ENCODE assay signal across 25 cellular contexts in genomic region chr9:95644377-95644776, GRCh38.
DNase-seq lines count a peak whose midpoint lies in the region; ATAC-seq, FAIRE-seq and TF ChIP-seq lines count a peak whose summit lies in the region.
"Had no signal": no experiment of that assay in that cellular context is flagged by ENCODE, and none has a peak within 500 bp of the region (broad histone marks: within the 10 kb centered on the region; RNA-seq: fewer than 3 reads in every experiment).

No MANE protein-coding gene starts in this region.

- H3K4me1 ChIP-seq in right cardiac atrium (ENCODE audit: control insufficient read depth, insufficient read depth, low read length) (peaks cover 2% of the 10 kb centered on the region), small intestine (ENCODE audit: control insufficient read depth in 2 of 2, insufficient read depth in 1 of 2, low read depth in 1 of 2, low read length in 1 of 2) (no peaks in the 10 kb centered on the region)
- H3K4me1 ChIP-seq: pancreas, right lobe of liver had no signal

- ATAC-seq in right cardiac atrium = peak; percentile 86 to 91
- no peak for ATAC-seq in HG03045 (IDR thresholded peaks at IDR 0.05; ENCODE audit: unreplicated experiment)
- ATAC-seq in HG02642 (IDR thresholded peaks at IDR 0.05; ENCODE audit: poor library complexity, unreplicated experiment) = no peak
- ATAC-seq: effector memory CD8-positive, alpha-beta T cell; left lobe of liver; natural killer cell; pancreas; right lobe of liver had no signal

- WGBS in right cardiac atrium = 19% methylated on average over 2 of the region's 2 CpGs
- 34 to 48% (median 37%) methylated on average over 2 of the region's 2 CpGs for WGBS in small intestine, 3 donors

- H3K9me3 ChIP-seq in right cardiac atrium (ENCODE audit: control insufficient read depth, low read length) (no peaks in the 10 kb centered on the region), small intestine (ENCODE audit: control insufficient read depth, low read depth) (no peaks in the 10 kb centered on the region)
- H3K9me3 ChIP-seq: esophagus muscularis mucosa, pancreas, right lobe of liver had no signal

- intact Hi-C loops in right cardiac atrium (cut with DNase I) = no loop called here

- no peaks in the 10 kb centered on the region for H3K36me3 ChIP-seq in small intestine (ENCODE audit: control insufficient read depth in 2 of 2, insufficient read depth in 2 of 2, low read length in 2 of 2)
- H3K36me3 ChIP-seq: esophagus muscularis mucosa, pancreas, right lobe of liver had no signal

- TF ChIP-seq CTCF in choroid plexus epithelial cell (conservative IDR thresholded peaks at IDR 0.05; ENCODE audit: low read depth, low read length) = no peak

- FAIRE-seq in small intestine (lab: Jason Lieb, UNC) = no peak
- FAIRE-seq: pancreas had no signal

- H3K4me3 ChIP-seq in choroid plexus epithelial cell (ENCODE audit: low read depth, low read length) = no peak overlapping the region
- H3K4me3 ChIP-seq in right cardiac atrium (ENCODE audit: low read length) = no peak overlapping the region
- H3K4me3 ChIP-seq in small intestine (ENCODE audit: low read depth in 1 of 2, low read length in 2 of 2) = no peak overlapping the region
- H3K4me3 ChIP-seq: esophagus muscularis mucosa, pancreas, right lobe of liver, SK-N-MC had no signal

- H3K27me3 ChIP-seq in right cardiac atrium (ENCODE audit: control insufficient read depth, insufficient read depth) = no peaks in the 10 kb centered on the region
- no peaks in the 10 kb centered on the region for H3K27me3 ChIP-seq in small intestine (ENCODE audit: control insufficient read depth in 2 of 2, insufficient read depth in 2 of 2, low read length in 2 of 2)
- H3K27me3 ChIP-seq: esophagus muscularis mucosa, pancreas, right lobe of liver had no signal

- DNase-seq in Caki2 (ENCODE audit: low read depth) (peak; percentile 8), M059J (ENCODE audit: low read depth) (peak; percentile 89), choroid plexus epithelial cell (ENCODE audit: low read depth) (peak; percentile 3), right cardiac atrium (no peak), small intestine (no peak)
- DNase-seq: activated CD4-positive, alpha-beta T cell treated with anti-CD3 and anti-CD28 coated beads, Interleukin-2, amount 10 ng/mL, durations not matched to agents 7 days and 5 days; activated CD8-positive, alpha-beta memory T cell treated with anti-CD3 and anti-CD28 coated beads, Interleukin-2, amount 50 U/mL, for 4 hours; CD4-positive, alpha-beta T cell; effector memory CD8-positive, alpha-beta T cell; GDM1; H9; KBM-7; MV-4-11; natural killer cell; NCI-H1930; NCI-H524; pancreas; right lobe of liver; stimulated activated CD8-positive, alpha-beta memory T cell treated with anti-CD3 and anti-CD28 coated beads, Interleukin-4, amount 100 ng/mL, for 48 hours had no signal

- H3K27ac ChIP-seq in right cardiac atrium (ENCODE audit: low read length) (peak overlapping the region; percentile 41), small intestine (ENCODE audit: low read depth in 1 of 2, low read length in 1 of 2) (no peak overlapping the region)
- H3K27ac ChIP-seq: esophagus muscularis mucosa, pancreas, right lobe of liver, SK-N-MC, VCaP had no signal

- in situ Hi-C loops in Caki2 (cut with HindIII; ENCODE audit: low pct_unique_long_range_greater_than_20kb, low sequenced_read_pairs) = no loop called here

Comparison
In these comparisons a context has a peak if more than half of its experiments do, and no peak if none do; other contexts are left out.
1. DNase-seq: peak in Caki2 (single experiment), M059J (single experiment) and choroid plexus epithelial cell (single experiment); none in right cardiac atrium (0 of 3) and small intestine (single experiment).
2. ATAC-seq: peak in right cardiac atrium (2 of 2); none in HG03045 (single experiment) and HG02642 (single experiment).